ENCODE assay signal across 8 cellular contexts in genomic region chr22:19121631-19122142, GRCh38. TPM values are rescaled to one million over a fixed set of nuclear protein-coding genes. Genes with fewer than 3 reads are reported as not detected.
A peak's percentile ranks its signal among the peaks of the same experiment; 100 is the strongest.
DNase-seq lines count a peak whose midpoint lies in the region; ATAC-seq and TF ChIP-seq lines count a peak whose summit lies in the region.

No MANE protein-coding gene starts in this region.

- peak; percentile 21 for DNase-seq in amniotic epithelial cell (ENCODE audit: low read depth)
- peak; percentile 61 for DNase-seq in right atrium auricular region (ENCODE audit: low spot score)
- DNase-seq in prostate gland (ENCODE audit: low spot score), result peak; percentile 50
- DNase-seq in kidney glomerular epithelial cell (lab: John Stamatoyannopoulos, UW), result no peak

- H3K4me1 ChIP-seq in OCI-LY3 (ENCODE audit: low read length) (peaks cover 21% of the 10 kb centered on the region), right atrium auricular region (peaks cover 0 to 54% of the 10 kb centered on the region in 2 donors), prostate gland (replicated peaks) (peaks cover 11% of the 10 kb centered on the region)

- 0% methylated on average over 12 of the region's 47 CpGs for WGBS in prostate gland

- H3K27ac ChIP-seq in 22Rv1 (peak overlapping the region; percentile 85), OCI-LY3 (ENCODE audit: low read length) (peak overlapping the region; percentile 55), right atrium auricular region (peak overlapping the region; percentile 97), prostate gland (peak overlapping the region; percentile 94 to 97)

- H4K20me1 ChIP-seq in OCI-LY3 (ENCODE audit: insufficient read depth, low read length), result peaks cover 48% of the 10 kb centered on the region

- TF ChIP-seq CTCF in 22Rv1 (IDR thresholded peaks at IDR 0.05), result no peak
- TF ChIP-seq CTCF in OCI-LY3 (IDR thresholded peaks at IDR 0.05; ENCODE audit: low read depth, low read length), result no peak
- no peak for TF ChIP-seq CTCF in right atrium auricular region (IDR thresholded peaks at IDR 0.05)
- TF ChIP-seq CTCF in prostate gland (IDR thresholded peaks at IDR 0.05), result no peak

- intact Hi-C loops in prostate gland (cut with DNase I), result no loop called here

- H3K27me3 ChIP-seq in OCI-LY3 (ENCODE audit: low read depth, low read length) (no peaks in the 10 kb centered on the region), right atrium auricular region (no peaks in the 10 kb centered on the region), prostate gland (replicated peaks; ENCODE audit: insufficient read depth) (no peaks in the 10 kb centered on the region)

- peaks cover 55% of the 10 kb centered on the region for H3K79me2 ChIP-seq in OCI-LY3 (ENCODE audit: low read length)

- H3K36me3 ChIP-seq in OCI-LY3 (replicated peaks; ENCODE audit: low read depth, low read length) (peaks cover 5% of the 10 kb centered on the region), right atrium auricular region (no peaks in the 10 kb centered on the region), prostate gland (no peaks in the 10 kb centered on the region)

- H3K9me3 ChIP-seq in OCI-LY3 (ENCODE audit: insufficient read depth, low read length), result no peaks in the 10 kb centered on the region
- H3K9me3 ChIP-seq in right atrium auricular region, result no peaks in the 10 kb centered on the region
- no peaks in the 10 kb centered on the region for H3K9me3 ChIP-seq in prostate gland

- peak; percentile 8 for TF ChIP-seq POLR2A in prostate gland (IDR thresholded peaks at IDR 0.05)

- H3K4me3 ChIP-seq in OCI-LY3 (ENCODE audit: low read length), result peak overlapping the region; percentile 88
- H3K4me3 ChIP-seq in right atrium auricular region, result peak overlapping the region; percentile 92 to 98
- peak overlapping the region; percentile 93 to 94 for H3K4me3 ChIP-seq in prostate gland

- ATAC-seq in GM18519 (IDR thresholded peaks at IDR 0.05; ENCODE audit: low FRiP score, unreplicated experiment) (peak; percentile 11), HG03066 (IDR thresholded peaks at IDR 0.05; ENCODE audit: low read depth, unreplicated experiment) (peak; percentile 28)

- H3K9ac ChIP-seq in OCI-LY3 (ENCODE audit: low read length), result peak overlapping the region; percentile 92

- peak overlapping the region; percentile 86; the same call in 1 of the 2 replicates for H2AFZ ChIP-seq in OCI-LY3 (ENCODE audit: low read depth, low read length)

- H3K4me2 ChIP-seq in OCI-LY3 (ENCODE audit: low read length), result peak overlapping the region; percentile 89

RNA-seq across cellular contexts. Expression of gene DGCR2, which starts 0.5 kb away (rescaled TPM):
- total RNA-seq in right atrium auricular region (10 to 100 TPM; 32.8 to 48.1 TPM), prostate gland (100 to 1,000 TPM in 1 of 2 donors, 10 to 100 TPM in 1; 94.3 to 107 TPM)

RNA-seq across cellular contexts. Expression of gene TSSK2, which starts 9.4 kb away (rescaled TPM):
- total RNA-seq in right atrium auricular region (not detected), prostate gland (1 to 10 TPM in 1 of 2 donors, not detected in 1; 8.0 TPM)

RNA-seq across cellular contexts. Expression of gene ESS2, which starts 22.8 kb away (rescaled TPM):
- 10 to 100 TPM in 1 of 2 donors, 1 to 10 TPM in 1; 8.5 to 12.0 TPM for total RNA-seq in right atrium auricular region
- 10 to 100 TPM; 19.4 to 21.2 TPM for total RNA-seq in prostate gland

RNA-seq across cellular contexts. Expression of gene GSC2, which starts 28.4 kb away (rescaled TPM):
- total RNA-seq in right atrium auricular region (not detected), prostate gland (10 to 100 TPM in 1 of 2 donors, not detected in 1; 11.9 TPM)

RNA-seq across cellular contexts. Expression of gene SLC25A1, which starts 56.8 kb away (rescaled TPM):
- 10 to 100 TPM; 12.7 to 27.6 TPM for total RNA-seq in right atrium auricular region
- total RNA-seq in prostate gland, result 100 to 1,000 TPM in 1 of 2 donors, 10 to 100 TPM in 1; 79.1 to 113 TPM
